1 cellular context compared by ENCODE assay signal in genomic region chr5:172777381-172778222, GRCh38.
TF ChIP-seq lines count a peak whose summit lies in the region.

No MANE protein-coding gene starts in this region.

TF ChIP-seq in K562, 482 proteins besides CTCF, POLR2A, EP300 and RAD21 (continued from another document):
- TF ChIP-seq BCLAF1 (IDR thresholded peaks at IDR 0.05; ENCODE audit: borderline replicate concordance in 1 of 2, control insufficient read depth in 1 of 2, low read depth in 2 of 2, low read length in 1 of 2) (no peak), ZNF354B (CRISPR knock-in tag; IDR thresholded peaks at IDR 0.05) (no peak), BRD9 (IDR thresholded peaks at IDR 0.05; ENCODE audit: low read depth, partially characterized antibody) (peak; percentile 67), RBBP5 (IDR thresholded peaks at IDR 0.05; ENCODE audit: borderline replicate concordance, insufficient read depth, low read length, poor library complexity, severe bottlenecking) (peak; percentile 8), TEAD4 (IDR thresholded peaks at IDR 0.05; ENCODE audit: low read length) (peak; percentile 17; the same call in 1 of the 2 replicates), TEAD4 (CRISPR knock-in tag; IDR thresholded peaks at IDR 0.05; ENCODE audit: borderline replicate concordance) (no peak), FOS (IDR thresholded peaks at IDR 0.05; ENCODE audit: extremely low read depth, insufficient read length) (peak; percentile 15), HES1 (IDR thresholded peaks at IDR 0.05; ENCODE audit: low read depth) (no peak), VEZF1 (CRISPR knock-in tag; IDR thresholded peaks at IDR 0.05) (0 out of 2 replicates have a peak, but pooled peaks have one; percentile 11), ZNF780A (CRISPR knock-in tag; IDR thresholded peaks at IDR 0.05) (no peak), ZNF384 (IDR thresholded peaks at IDR 0.05; ENCODE audit: low read depth, low read length) (peak; percentile 91), YY1 (IDR thresholded peaks at IDR 0.05; ENCODE audit: borderline replicate concordance in 1 of 3, control insufficient read depth in 1 of 3, extremely low read depth in 1 of 3, insufficient read depth in 3 of 3, insufficient read length in 1 of 3, insufficient replicate concordance in 2 of 3, low read depth in 1 of 3, low read length in 2 of 3) (peak in 2 of 3 experiments; percentile 74 to 84), CXXC5 (CRISPR knock-in tag; IDR thresholded peaks at IDR 0.05) (0 out of 2 replicates have a peak, but pooled peaks have one; percentile 20), ZNF24 (IDR thresholded peaks at IDR 0.05) (peak; percentile 75), CEBPB (tag; IDR thresholded peaks at IDR 0.05) (peak; percentile 36; the same call in 1 of the 2 replicates), SMARCC2 (IDR thresholded peaks at IDR 0.05; ENCODE audit: low read depth) (peak; percentile 36; the same call in 1 of the 2 replicates), CREM (IDR thresholded peaks at IDR 0.05; ENCODE audit: low read depth) (0 out of 2 replicates have a peak, but pooled peaks have one; percentile 29), NR1H2 (CRISPR knock-in tag; IDR thresholded peaks at IDR 0.05) (no peak), SMARCA5 (IDR thresholded peaks at IDR 0.05) (peak; percentile 77; the same call in 1 of the 2 replicates), RBM25 (IDR thresholded peaks at IDR 0.05; ENCODE audit: low read depth, low read length, severe bottlenecking) (peak; percentile 96)
